9 cellular contexts compared by ENCODE assay signal in genomic region chr4:101693842-101694398, GRCh38.
DNase-seq lines count a peak whose midpoint lies in the region; ATAC-seq lines count a peak whose summit lies in the region.
"Had no signal": no experiment of that assay in that cellular context is flagged by ENCODE, and none has a peak within 500 bp of the region (broad histone marks: within the 10 kb centered on the region; RNA-seq: fewer than 3 reads in every experiment).

No MANE protein-coding gene starts in this region.

- H3K9me3 Mint-ChIP-seq in activated naive CD8-positive, alpha-beta T cell treated with anti-CD3 and anti-CD28 coated beads, Interleukin-2, amount 50 U/mL, for 24 hours: no peaks in the 10 kb centered on the region
- H3K9me3 Mint-ChIP-seq: naive thymus-derived CD4-positive, alpha-beta T cell had no signal

- H3K27ac Mint-ChIP-seq in activated naive CD8-positive, alpha-beta T cell treated with anti-CD3 and anti-CD28 coated beads, Interleukin-2, amount 50 U/mL, for 24 hours: no peak overlapping the region
- H3K27ac Mint-ChIP-seq: naive thymus-derived CD4-positive, alpha-beta T cell had no signal

- ATAC-seq in GM18858 (IDR thresholded peaks at IDR 0.05; ENCODE audit: unreplicated experiment) (peak; percentile 78), HG02759 (IDR thresholded peaks at IDR 0.05; ENCODE audit: unreplicated experiment) (peak; percentile 80)
- ATAC-seq in activated naive CD8-positive, alpha-beta T cell treated with anti-CD3 and anti-CD28 coated beads, Interleukin-2, amount 50 U/mL, for 24 hours: no peak
- ATAC-seq: naive thymus-derived CD4-positive, alpha-beta T cell had no signal

- DNase-seq in NCI-H2029 (lab: John Stamatoyannopoulos, UW) (peak; percentile 54), germinal center (ENCODE audit: low spot score) (peak; percentile 41), hypothalamus (lab: John Stamatoyannopoulos, UW) (no peak), D341Med (ENCODE audit: low spot score) (no peak), OCI-M1 (lab: John Stamatoyannopoulos, UW) (no peak)
- no peak for DNase-seq in activated naive CD8-positive, alpha-beta T cell treated with anti-CD3 and anti-CD28 coated beads, Interleukin-2, amount 50 U/mL, for 24 hours
- DNase-seq: naive thymus-derived CD4-positive, alpha-beta T cell had no signal

- peaks cover 19% of the 10 kb centered on the region for H3K4me1 Mint-ChIP-seq in activated naive CD8-positive, alpha-beta T cell treated with anti-CD3 and anti-CD28 coated beads, Interleukin-2, amount 50 U/mL, for 24 hours

- H3K36me3 Mint-ChIP-seq in activated naive CD8-positive, alpha-beta T cell treated with anti-CD3 and anti-CD28 coated beads, Interleukin-2, amount 50 U/mL, for 24 hours (ENCODE audit: low read depth): no peaks in the 10 kb centered on the region
- H3K36me3 Mint-ChIP-seq: naive thymus-derived CD4-positive, alpha-beta T cell had no signal

- H3K27me3 Mint-ChIP-seq in activated naive CD8-positive, alpha-beta T cell treated with anti-CD3 and anti-CD28 coated beads, Interleukin-2, amount 50 U/mL, for 24 hours: peaks cover 6% of the 10 kb centered on the region

- H3K4me3 Mint-ChIP-seq in activated naive CD8-positive, alpha-beta T cell treated with anti-CD3 and anti-CD28 coated beads, Interleukin-2, amount 50 U/mL, for 24 hours: no peak overlapping the region
- H3K4me3 Mint-ChIP-seq: naive thymus-derived CD4-positive, alpha-beta T cell had no signal

Comparison
In these comparisons a context has a peak if more than half of its experiments do, and no peak if none do; other contexts are left out.
1. DNase-seq: peak in NCI-H2029 (single experiment) and germinal center (single experiment); none in hypothalamus (0 of 51), activated naive CD8-positive, alpha-beta T cell treated with anti-CD3 and anti-CD28 coated beads, Interleukin-2, amount 50 U/mL, for 24 hours (single experiment), D341Med (single experiment) and OCI-M1 (single experiment).